In the genomic region with DNA sequence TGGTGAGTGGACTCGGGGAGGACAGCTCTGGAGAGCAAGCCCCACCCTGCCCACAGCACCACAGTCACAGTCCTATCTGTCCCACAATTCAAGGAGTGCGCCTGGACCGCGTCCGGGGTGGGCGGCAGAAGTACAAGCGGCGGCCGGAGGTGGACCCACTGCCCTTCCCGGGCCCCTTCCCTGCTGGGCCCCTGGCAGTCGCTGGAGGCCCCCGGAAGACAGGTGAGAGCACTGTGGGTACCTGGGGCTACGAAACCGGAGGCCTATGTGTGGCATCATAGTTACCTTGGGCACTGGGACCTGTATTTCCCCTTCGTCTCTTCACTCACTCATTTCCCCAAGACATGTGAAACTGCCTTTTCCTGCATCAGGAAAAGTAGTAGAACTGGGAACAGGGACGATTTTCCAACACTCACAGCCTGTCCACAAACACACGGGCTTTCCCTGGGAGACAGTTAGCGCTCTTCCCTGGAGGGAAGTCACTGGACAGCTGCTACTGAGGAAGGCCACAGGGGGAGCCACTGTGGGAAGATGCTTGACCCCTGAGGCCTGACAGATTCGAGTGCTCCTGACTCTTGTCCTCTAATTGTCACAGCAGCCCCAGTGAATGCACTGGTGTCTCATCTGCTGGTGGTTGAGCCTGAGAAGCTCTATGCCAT, we compare ENCODE assay signal across 11 cellular contexts. TPM values are rescaled to one million over a fixed set of nuclear protein-coding genes. Genes with fewer than 3 reads are reported as not detected.
A peak's percentile ranks its signal among the peaks of the same experiment; 100 is the strongest.
DNase-seq lines count a peak whose midpoint lies in the region; ATAC-seq and TF ChIP-seq lines count a peak whose summit lies in the region.
"Had no signal": no experiment of that assay in that cellular context is flagged by ENCODE, and none has a peak within 500 bp of the region (broad histone marks: within the 10 kb centered on the region; RNA-seq: fewer than 3 reads in every experiment).

No MANE protein-coding gene starts in this region.

- no peak for TF ChIP-seq EP300 in suprapubic skin (IDR thresholded peaks at IDR 0.05)
- TF ChIP-seq EP300 in ovary (IDR thresholded peaks at IDR 0.05): no peak

- no peak for DNase-seq in activated CD8-positive, alpha-beta T cell treated with anti-CD3 and anti-CD28 coated beads for 36 hours
- no peak for DNase-seq in activated CD8-positive, alpha-beta T cell treated with anti-CD3 and anti-CD28 coated beads, Interleukin-2, amount 10 ng/mL, durations not matched to agents 7 days and 5 days
- peak; percentile 1 for DNase-seq in RPMI8226
- no peak for DNase-seq in fibroblast of the aortic adventitia (ENCODE audit: low read depth)
- DNase-seq in suprapubic skin (ENCODE audit: low spot score in 2 of 2): no peak
- DNase-seq in ovary: no peak
- DNase-seq: activated T-cell treated with anti-CD3 and anti-CD28 coated beads for 4 hours had no signal

- H3K27ac ChIP-seq in suprapubic skin: peak overlapping the region; percentile 50
- peak overlapping the region in 1 of 2 donors; percentile 74 for H3K27ac ChIP-seq in ovary

- H3K9me3 Mint-ChIP-seq in activated CD8-positive, alpha-beta T cell treated with anti-CD3 and anti-CD28 coated beads for 36 hours: no peaks in the 10 kb centered on the region
- H3K9me3 Mint-ChIP-seq in activated CD8-positive, alpha-beta T cell treated with anti-CD3 and anti-CD28 coated beads, Interleukin-2, amount 10 ng/mL, durations not matched to agents 7 days and 5 days (ENCODE audit: insufficient read depth): no peaks in the 10 kb centered on the region

- peaks cover 58% of the 10 kb centered on the region for H3K4me1 ChIP-seq in suprapubic skin
- peaks cover 6% of the 10 kb centered on the region for H3K4me1 ChIP-seq in ovary (ENCODE audit: insufficient read depth)

- H3K4me3 Mint-ChIP-seq in activated CD8-positive, alpha-beta T cell treated with anti-CD3 and anti-CD28 coated beads for 36 hours: no peak overlapping the region
- no peak overlapping the region for H3K4me3 Mint-ChIP-seq in activated CD8-positive, alpha-beta T cell treated with anti-CD3 and anti-CD28 coated beads, Interleukin-2, amount 10 ng/mL, durations not matched to agents 7 days and 5 days

- no peak for TF ChIP-seq CTCF in activated CD8-positive, alpha-beta T cell treated with anti-CD3 and anti-CD28 coated beads for 36 hours (IDR thresholded peaks at IDR 0.05)
- TF ChIP-seq CTCF in fibroblast of the aortic adventitia (IDR thresholded peaks at IDR 0.05; ENCODE audit: insufficient read depth, low read length) (peak; percentile 24), suprapubic skin (IDR thresholded peaks at IDR 0.05) (no peak), ovary (IDR thresholded peaks at IDR 0.05) (no peak)

- H3K4me3 ChIP-seq in fibroblast of the aortic adventitia (ENCODE audit: low read depth, low read length) (peak overlapping the region; percentile 62), suprapubic skin (no peak overlapping the region), ovary (no peak overlapping the region)
- H3K4me3 ChIP-seq: left lung had no signal

- H3K27ac Mint-ChIP-seq in activated CD8-positive, alpha-beta T cell treated with anti-CD3 and anti-CD28 coated beads for 36 hours: peak overlapping the region; percentile 36
- no peak overlapping the region for H3K27ac Mint-ChIP-seq in activated CD8-positive, alpha-beta T cell treated with anti-CD3 and anti-CD28 coated beads, Interleukin-2, amount 10 ng/mL, durations not matched to agents 7 days and 5 days

- CTCF ChIA-PET in activated CD8-positive, alpha-beta T cell treated with anti-CD3 and anti-CD28 coated beads for 36 hours (lab: Charles Lee): no interaction called here
- CTCF ChIA-PET in activated CD8-positive, alpha-beta T cell treated with anti-CD3 and anti-CD28 coated beads, Interleukin-2, amount 10 ng/mL, durations not matched to agents 7 days and 5 days (lab: Charles Lee): no interaction called here

- POLR2A ChIA-PET in activated CD8-positive, alpha-beta T cell treated with anti-CD3 and anti-CD28 coated beads for 36 hours (lab: Charles Lee): no interaction called here
- POLR2A ChIA-PET in activated CD8-positive, alpha-beta T cell treated with anti-CD3 and anti-CD28 coated beads, Interleukin-2, amount 10 ng/mL, durations not matched to agents 7 days and 5 days (lab: Charles Lee): no interaction called here

- H3K27me3 Mint-ChIP-seq in activated CD8-positive, alpha-beta T cell treated with anti-CD3 and anti-CD28 coated beads for 36 hours: no peaks in the 10 kb centered on the region
- no peaks in the 10 kb centered on the region for H3K27me3 Mint-ChIP-seq in activated CD8-positive, alpha-beta T cell treated with anti-CD3 and anti-CD28 coated beads, Interleukin-2, amount 10 ng/mL, durations not matched to agents 7 days and 5 days (ENCODE audit: low read depth)

- TF ChIP-seq POLR2A in suprapubic skin (IDR thresholded peaks at IDR 0.05) (no peak), ovary (IDR thresholded peaks at IDR 0.05) (no peak)

- no peaks in the 10 kb centered on the region for H3K9me3 ChIP-seq in suprapubic skin
- H3K9me3 ChIP-seq in ovary: no peaks in the 10 kb centered on the region
- H3K9me3 ChIP-seq: left lung had no signal

- intact Hi-C loops in activated CD8-positive, alpha-beta T cell treated with anti-CD3 and anti-CD28 coated beads for 36 hours (cut with micrococcal nuclease): no loop called here
- intact Hi-C loops in ovary (cut with DNase I): no loop called here

- peaks cover 22% of the 10 kb centered on the region for H3K36me3 ChIP-seq in suprapubic skin
- no peaks in the 10 kb centered on the region for H3K36me3 ChIP-seq in ovary

- H3K36me3 Mint-ChIP-seq in activated CD8-positive, alpha-beta T cell treated with anti-CD3 and anti-CD28 coated beads for 36 hours (ENCODE audit: low read depth): peaks cover 43% of the 10 kb centered on the region
- H3K36me3 Mint-ChIP-seq in activated CD8-positive, alpha-beta T cell treated with anti-CD3 and anti-CD28 coated beads, Interleukin-2, amount 10 ng/mL, durations not matched to agents 7 days and 5 days (ENCODE audit: low read depth): peaks cover 45% of the 10 kb centered on the region

- 80% methylated on average over 14 of the region's 19 CpGs for WGBS in suprapubic skin
- WGBS in ovary, 3 donors: 66 to 81% (median 75%) methylated on average over 19 of the region's 19 CpGs

- H3K4me1 Mint-ChIP-seq in activated CD8-positive, alpha-beta T cell treated with anti-CD3 and anti-CD28 coated beads for 36 hours (ENCODE audit: low read depth): peaks cover 36% of the 10 kb centered on the region
- peaks cover 49% of the 10 kb centered on the region for H3K4me1 Mint-ChIP-seq in activated CD8-positive, alpha-beta T cell treated with anti-CD3 and anti-CD28 coated beads, Interleukin-2, amount 10 ng/mL, durations not matched to agents 7 days and 5 days (ENCODE audit: low read depth)

- H3K27me3 ChIP-seq in suprapubic skin (no peaks in the 10 kb centered on the region), ovary (no peaks in the 10 kb centered on the region)
- H3K27me3 ChIP-seq: left lung had no signal

- ATAC-seq in activated CD8-positive, alpha-beta T cell treated with anti-CD3 and anti-CD28 coated beads for 36 hours: no peak
- no peak for ATAC-seq in activated CD8-positive, alpha-beta T cell treated with anti-CD3 and anti-CD28 coated beads, Interleukin-2, amount 10 ng/mL, durations not matched to agents 7 days and 5 days
- ATAC-seq in GM19351 (IDR thresholded peaks at IDR 0.05; ENCODE audit: unreplicated experiment) (no peak), GM18517 (IDR thresholded peaks at IDR 0.05; ENCODE audit: unreplicated experiment) (no peak)
- ATAC-seq: left lung had no signal

RNA-seq across cellular contexts. Expression of a gene that starts 3.1 kb away (rescaled TPM):
- 100 to 1,000 TPM; 197 TPM for total RNA-seq in activated CD8-positive, alpha-beta T cell treated with anti-CD3 and anti-CD28 coated beads for 36 hours
- 100 to 1,000 TPM; 154 to 165 TPM for total RNA-seq in activated CD8-positive, alpha-beta T cell treated with anti-CD3 and anti-CD28 coated beads, Interleukin-2, amount 10 ng/mL, durations not matched to agents 7 days and 5 days
- total RNA-seq in fibroblast of the aortic adventitia (ENCODE audit: low replicate concordance) (177 and 274 TPM in 2 replicates), suprapubic skin (100 to 1,000 TPM; 170 to 332 (median 255) TPM), ovary (100 to 1,000 TPM; 207 to 432 (median 275) TPM)
- 100 to 1,000 TPM; 272 to 383 TPM for polyA plus RNA-seq in ovary

RNA-seq across cellular contexts. Expression of a gene that starts 3.6 kb away (rescaled TPM):
- total RNA-seq in activated CD8-positive, alpha-beta T cell treated with anti-CD3 and anti-CD28 coated beads for 36 hours: 100 to 1,000 TPM; 103 to 105 TPM
- total RNA-seq in activated CD8-positive, alpha-beta T cell treated with anti-CD3 and anti-CD28 coated beads, Interleukin-2, amount 10 ng/mL, durations not matched to agents 7 days and 5 days: 100 to 1,000 TPM; 102 to 106 TPM
- 257 and 510 TPM in 2 replicates for total RNA-seq in fibroblast of the aortic adventitia (ENCODE audit: low replicate concordance)
- total RNA-seq in suprapubic skin: 100 to 1,000 TPM; 130 to 227 (median 187) TPM
- 100 to 1,000 TPM; 160 to 400 (median 192) TPM for total RNA-seq in ovary
- 100 to 1,000 TPM; 272 to 334 TPM for polyA plus RNA-seq in ovary

RNA-seq across cellular contexts. Expression of a gene that starts 9.0 kb away (rescaled TPM):
- total RNA-seq in activated CD8-positive, alpha-beta T cell treated with anti-CD3 and anti-CD28 coated beads for 36 hours: 10 to 100 TPM; 37.5 to 42.4 TPM
- 10 to 100 TPM; 42.7 to 43.2 TPM for total RNA-seq in activated CD8-positive, alpha-beta T cell treated with anti-CD3 and anti-CD28 coated beads, Interleukin-2, amount 10 ng/mL, durations not matched to agents 7 days and 5 days
- 21.6 and 45.2 TPM in 2 replicates for total RNA-seq in fibroblast of the aortic adventitia (ENCODE audit: low replicate concordance)
- total RNA-seq in suprapubic skin: 10 to 100 TPM; 65.0 to 93.6 (median 74.3) TPM
- 10 to 100 TPM in 6 of 7 donors, 1 to 10 TPM in 1; 9.2 to 17.4 (median 15.7) TPM for total RNA-seq in ovary
- polyA plus RNA-seq in ovary: 10 to 100 TPM in 1 of 2 donors, 1 to 10 TPM in 1; 2.3 to 11.9 TPM

RNA-seq across cellular contexts. Expression of a gene that starts 14.1 kb away (rescaled TPM):
- total RNA-seq in activated CD8-positive, alpha-beta T cell treated with anti-CD3 and anti-CD28 coated beads for 36 hours: under 1 TPM in 1 of 2 experiments, not detected in 1; 0.52 TPM
- total RNA-seq in activated CD8-positive, alpha-beta T cell treated with anti-CD3 and anti-CD28 coated beads, Interleukin-2, amount 10 ng/mL, durations not matched to agents 7 days and 5 days: not detected
- total RNA-seq in fibroblast of the aortic adventitia (ENCODE audit: low replicate concordance): not detected in 2 replicates
- not detected for total RNA-seq in suprapubic skin
- not detected for total RNA-seq in ovary
- not detected for polyA plus RNA-seq in ovary
- total RNA-seq: left lung had no signal

RNA-seq across cellular contexts. Expression of a gene that starts 23.2 kb away (rescaled TPM):
- total RNA-seq in activated CD8-positive, alpha-beta T cell treated with anti-CD3 and anti-CD28 coated beads for 36 hours: under 1 TPM in 1 of 2 experiments, not detected in 1; 0.23 TPM
- not detected for total RNA-seq in activated CD8-positive, alpha-beta T cell treated with anti-CD3 and anti-CD28 coated beads, Interleukin-2, amount 10 ng/mL, durations not matched to agents 7 days and 5 days
- total RNA-seq in fibroblast of the aortic adventitia (ENCODE audit: low replicate concordance) (not detected in 2 replicates), suprapubic skin (not detected), ovary (not detected)
- not detected for polyA plus RNA-seq in ovary
- total RNA-seq: left lung had no signal
- polyA plus RNA-seq: thymus had no signal
